In genomic region chr17:12021604-12022003, GRCh38 we compare ENCODE assay signal across 8 cellular contexts. TPM values are rescaled to one million over a fixed set of nuclear protein-coding genes. Genes with fewer than 3 reads are reported as not detected.
DNase-seq lines count a peak whose midpoint lies in the region; ATAC-seq and TF ChIP-seq lines count a peak whose summit lies in the region.

No MANE protein-coding gene starts in this region.

- H3K4me3 ChIP-seq in GM12865 (ENCODE audit: low read depth, low read length): peak overlapping the region; percentile 75
- peak overlapping the region; percentile 65 for H3K4me3 ChIP-seq in fibroblast of mammary gland (ENCODE audit: control insufficient read depth, low read depth, low read length)
- H3K4me3 ChIP-seq in sigmoid colon: peak overlapping the region; percentile 69 to 97 (median 91)

- peaks cover 0 to 41% (median 32%) of the 10 kb centered on the region in 4 donors for H3K4me1 ChIP-seq in sigmoid colon

- TF ChIP-seq EP300 in sigmoid colon (IDR thresholded peaks at IDR 0.05): no peak

- H3K9me3 ChIP-seq in sigmoid colon: no peaks in the 10 kb centered on the region

- POLR2A ChIA-PET in RWPE1 (lab: Yijun Ruan, JAX; ENCODE audit: low non-redundant PET): interaction anchor here (0.6 to 2.6 kb wide), 3 partner anchors 9 to 41 kb away, joined by 3 to 15 read pairs (median 6); partner anchors contain the start of gene ZNF18

- intact Hi-C loops in sigmoid colon (cut with DNase I): loop anchor here (5.0 kb wide), 1 partner anchor 86 kb away; no protein-coding TSS in a partner anchor

- DNase-seq in GM12865 (ENCODE audit: low read depth): no peak
- peak; percentile 23 for DNase-seq in RWPE1 (ENCODE audit: low spot score)
- DNase-seq in fibroblast of mammary gland (ENCODE audit: low read depth): no peak
- DNase-seq in sigmoid colon: no peak
- DNase-seq in middle frontal gyrus (ENCODE audit: extremely low spot score, low spot score): no peak
- no peak for DNase-seq in stimulated activated CD4-positive, alpha-beta T cell treated with anti-CD3 and anti-CD28 coated beads, Interleukin-1b, Interleukin-23, amount 100 ng/mL, for 48 hours
- no peak for DNase-seq in SKM-1 (lab: John Stamatoyannopoulos, UW; ENCODE audit: unreplicated experiment)

- CTCF ChIA-PET in RWPE1 (lab: Yijun Ruan, JAX): interaction anchor here (0.7 kb wide), 1 partner anchor 487 kb away, joined by 3 read pairs; no protein-coding TSS in a partner anchor

- no peaks in the 10 kb centered on the region for H3K36me3 ChIP-seq in sigmoid colon

- H3K27ac ChIP-seq in RWPE1 (peak overlapping the region; percentile 80), sigmoid colon (peak overlapping the region in 3 of 4 donors; percentile 87 to 93 (median 93))

- no peaks in the 10 kb centered on the region for H3K27me3 ChIP-seq in sigmoid colon

- TF ChIP-seq CTCF in GM12865 (IDR thresholded peaks at IDR 0.05; ENCODE audit: insufficient read depth, low read depth, low read length, missing control alignments) (no peak), RWPE1 (conservative IDR thresholded peaks at IDR 0.05; ENCODE audit: low read depth) (no peak), fibroblast of mammary gland (conservative IDR thresholded peaks at IDR 0.05; ENCODE audit: control insufficient read depth, insufficient read depth, low read depth, low read length) (no peak), sigmoid colon (IDR thresholded peaks at IDR 0.05) (no peak)

- 3 to 10% methylated on average over 3 of the region's 3 CpGs for WGBS in sigmoid colon, 2 donors

- no peak for ATAC-seq in HG02938 (IDR thresholded peaks at IDR 0.05; ENCODE audit: unreplicated experiment)

- TF ChIP-seq POLR2A in sigmoid colon (IDR thresholded peaks at IDR 0.05): no peak

RNA-seq across cellular contexts. Expression of gene MAP2K4, which starts 0.9 kb away (rescaled TPM):
- total RNA-seq in sigmoid colon: 10 to 100 TPM; 27.4 to 41.3 (median 33.2) TPM
- 10 to 100 TPM; 13.5 to 19.0 (median 15.6) TPM for polyA plus RNA-seq in sigmoid colon

RNA-seq across cellular contexts. Expression of gene ZNF18, which starts 24.3 kb away (rescaled TPM):
- total RNA-seq in sigmoid colon: 1 to 10 TPM; 5.0 to 8.9 (median 6.5) TPM
- 1 to 10 TPM; 3.0 to 5.5 (median 3.0) TPM for polyA plus RNA-seq in sigmoid colon
